In the genomic region with DNA sequence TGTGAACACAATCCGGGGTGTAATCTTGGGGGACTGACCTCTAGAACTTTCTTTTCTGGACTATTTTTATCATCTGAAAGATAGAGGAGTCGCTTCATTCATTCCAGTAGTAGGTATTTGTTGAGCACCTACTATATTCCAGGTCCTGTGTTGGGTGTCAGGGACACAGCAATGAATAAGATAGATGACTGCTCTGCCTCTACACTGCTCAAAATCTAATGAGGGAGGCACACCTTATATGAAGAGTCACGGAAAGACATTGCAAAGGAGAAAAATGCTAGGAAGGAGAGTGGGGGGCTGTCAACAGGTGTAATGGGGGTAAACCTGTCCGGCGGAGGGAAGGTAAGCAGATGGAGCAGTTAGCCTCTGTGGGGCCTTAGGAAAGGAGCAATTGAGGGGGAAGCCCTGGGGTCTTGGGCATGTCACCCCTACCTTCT, we compare ENCODE assay signal across 1 cellular context.
TF ChIP-seq lines count a peak whose summit lies in the region.

No MANE protein-coding gene starts in this region.

TF ChIP-seq in GM23338, 12 proteins besides CTCF, POLR2A, EP300 and RAD21 (continued from another document):
- TF ChIP-seq NANOG (IDR thresholded peaks at IDR 0.05; ENCODE audit: borderline replicate concordance) (no peak), POLR2AphosphoS5 (IDR thresholded peaks at IDR 0.05; ENCODE audit: low read depth) (no peak; the same call in 1 of the 2 replicates), ZNF114 (CRISPR knock-in tag; IDR thresholded peaks at IDR 0.05) (no peak), ZNF462 (CRISPR knock-in tag; IDR thresholded peaks at IDR 0.05) (no peak), EZH2phosphoT487 (IDR thresholded peaks at IDR 0.05; ENCODE audit: unreplicated experiment) (no peak), ZNF331 (CRISPR knock-in tag; IDR thresholded peaks at IDR 0.05; ENCODE audit: low read depth) (no peak)
- TF ChIP-seq, protein P1, sequence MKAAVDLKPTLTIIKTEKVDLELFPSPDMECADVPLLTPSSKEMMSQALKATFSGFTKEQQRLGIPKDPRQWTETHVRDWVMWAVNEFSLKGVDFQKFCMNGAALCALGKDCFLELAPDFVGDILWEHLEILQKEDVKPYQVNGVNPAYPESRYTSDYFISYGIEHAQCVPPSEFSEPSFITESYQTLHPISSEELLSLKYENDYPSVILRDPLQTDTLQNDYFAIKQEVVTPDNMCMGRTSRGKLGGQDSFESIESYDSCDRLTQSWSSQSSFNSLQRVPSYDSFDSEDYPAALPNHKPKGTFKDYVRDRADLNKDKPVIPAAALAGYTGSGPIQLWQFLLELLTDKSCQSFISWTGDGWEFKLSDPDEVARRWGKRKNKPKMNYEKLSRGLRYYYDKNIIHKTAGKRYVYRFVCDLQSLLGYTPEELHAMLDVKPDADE (IDR thresholded peaks at IDR 0.05): no peak
- TF ChIP-seq, protein P2, sequence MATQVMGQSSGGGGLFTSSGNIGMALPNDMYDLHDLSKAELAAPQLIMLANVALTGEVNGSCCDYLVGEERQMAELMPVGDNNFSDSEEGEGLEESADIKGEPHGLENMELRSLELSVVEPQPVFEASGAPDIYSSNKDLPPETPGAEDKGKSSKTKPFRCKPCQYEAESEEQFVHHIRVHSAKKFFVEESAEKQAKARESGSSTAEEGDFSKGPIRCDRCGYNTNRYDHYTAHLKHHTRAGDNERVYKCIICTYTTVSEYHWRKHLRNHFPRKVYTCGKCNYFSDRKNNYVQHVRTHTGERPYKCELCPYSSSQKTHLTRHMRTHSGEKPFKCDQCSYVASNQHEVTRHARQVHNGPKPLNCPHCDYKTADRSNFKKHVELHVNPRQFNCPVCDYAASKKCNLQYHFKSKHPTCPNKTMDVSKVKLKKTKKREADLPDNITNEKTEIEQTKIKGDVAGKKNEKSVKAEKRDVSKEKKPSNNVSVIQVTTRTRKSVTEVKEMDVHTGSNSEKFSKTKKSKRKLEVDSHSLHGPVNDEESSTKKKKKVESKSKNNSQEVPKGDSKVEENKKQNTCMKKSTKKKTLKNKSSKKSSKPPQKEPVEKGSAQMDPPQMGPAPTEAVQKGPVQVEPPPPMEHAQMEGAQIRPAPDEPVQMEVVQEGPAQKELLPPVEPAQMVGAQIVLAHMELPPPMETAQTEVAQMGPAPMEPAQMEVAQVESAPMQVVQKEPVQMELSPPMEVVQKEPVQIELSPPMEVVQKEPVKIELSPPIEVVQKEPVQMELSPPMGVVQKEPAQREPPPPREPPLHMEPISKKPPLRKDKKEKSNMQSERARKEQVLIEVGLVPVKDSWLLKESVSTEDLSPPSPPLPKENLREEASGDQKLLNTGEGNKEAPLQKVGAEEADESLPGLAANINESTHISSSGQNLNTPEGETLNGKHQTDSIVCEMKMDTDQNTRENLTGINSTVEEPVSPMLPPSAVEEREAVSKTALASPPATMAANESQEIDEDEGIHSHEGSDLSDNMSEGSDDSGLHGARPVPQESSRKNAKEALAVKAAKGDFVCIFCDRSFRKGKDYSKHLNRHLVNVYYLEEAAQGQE (IDR thresholded peaks at IDR 0.05; ENCODE audit: unreplicated experiment): no peak
